2 cellular contexts compared by ENCODE assay signal in genomic region chr7:18041202-18041601, GRCh38.
TF ChIP-seq lines count a peak whose summit lies in the region.

No MANE protein-coding gene starts in this region.

TF ChIP-seq in SK-N-SH, 30 proteins besides CTCF, POLR2A, EP300 and RAD21 (continued from another document):
- TF ChIP-seq REST (IDR thresholded peaks at IDR 0.05; ENCODE audit: low read depth, low read length) (no peak), MEF2A (IDR thresholded peaks at IDR 0.05; ENCODE audit: borderline replicate concordance, low read depth) (no peak), JUND (IDR thresholded peaks at IDR 0.05) (no peak), SMC3 (IDR thresholded peaks at IDR 0.05; ENCODE audit: low read depth, low read length) (no peak), FOXJ3 (CRISPR knock-in tag; IDR thresholded peaks at IDR 0.05) (no peak), USF1 (IDR thresholded peaks at IDR 0.05; ENCODE audit: borderline replicate concordance, low read depth) (no peak), ELF1 (IDR thresholded peaks at IDR 0.05) (no peak), NFIC (IDR thresholded peaks at IDR 0.05; ENCODE audit: borderline replicate concordance) (no peak)

TF ChIP-seq in SK-N-SH treated with all-trans-retinoic acid at 6 μM for 48 hours, 23 proteins besides CTCF, POLR2A, EP300 and RAD21 (continued from another document):
- TF ChIP-seq TSHZ2 (CRISPR knock-in tag; IDR thresholded peaks at IDR 0.05) (no peak), SNAI2 (CRISPR knock-in tag; IDR thresholded peaks at IDR 0.05) (no peak), ZNF8 (CRISPR knock-in tag; IDR thresholded peaks at IDR 0.05) (no peak), GLIS3 (CRISPR knock-in tag; IDR thresholded peaks at IDR 0.05) (no peak), PPARA (CRISPR knock-in tag; IDR thresholded peaks at IDR 0.05; ENCODE audit: borderline replicate concordance) (no peak), TOX (CRISPR knock-in tag; IDR thresholded peaks at IDR 0.05; ENCODE audit: borderline replicate concordance) (no peak), BACH2 (CRISPR knock-in tag; IDR thresholded peaks at IDR 0.05; ENCODE audit: borderline replicate concordance) (no peak), ZFP3 (CRISPR knock-in tag; IDR thresholded peaks at IDR 0.05) (no peak), CSRNP3 (CRISPR knock-in tag; IDR thresholded peaks at IDR 0.05) (no peak), OSR1 (CRISPR knock-in tag; IDR thresholded peaks at IDR 0.05) (no peak), ZC3H10 (CRISPR knock-in tag; IDR thresholded peaks at IDR 0.05) (no peak), CSDC2 (CRISPR knock-in tag; IDR thresholded peaks at IDR 0.05) (no peak)
